8 cellular contexts compared by ENCODE assay signal in the genomic region with DNA sequence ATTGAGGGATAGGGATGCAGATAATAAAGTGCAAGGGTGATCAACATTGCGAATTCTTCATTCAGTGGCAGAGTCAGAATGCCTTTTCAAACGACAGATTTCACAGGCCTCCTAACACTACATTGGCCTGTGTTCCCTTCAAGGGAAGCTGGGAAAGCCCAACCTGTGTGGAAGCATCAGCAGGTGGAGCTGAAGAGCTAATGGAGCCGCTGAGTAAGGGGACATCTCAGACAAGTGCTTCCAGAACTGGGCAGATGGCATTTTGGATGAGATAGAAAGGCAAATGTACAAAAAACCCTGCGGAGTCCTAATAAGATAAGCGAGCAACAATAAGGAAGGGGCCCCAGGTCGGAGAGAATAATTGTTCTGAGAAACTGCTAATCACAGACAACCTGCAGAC. TPM values are rescaled to one million over a fixed set of nuclear protein-coding genes. Genes with fewer than 3 reads are reported as not detected.
A peak's percentile ranks its signal among the peaks of the same experiment; 100 is the strongest.
DNase-seq lines count a peak whose midpoint lies in the region; TF ChIP-seq lines count a peak whose summit lies in the region.

No MANE protein-coding gene starts in this region.

- H3K27ac ChIP-seq in GM23248: no peak overlapping the region
- no peak overlapping the region for H3K27ac ChIP-seq in RWPE1
- H3K27ac ChIP-seq in left ventricle myocardium inferior (replicated peaks): no peak overlapping the region
- H3K27ac ChIP-seq in stomach: no peak overlapping the region

- no peaks in the 10 kb centered on the region for H3K79me2 ChIP-seq in GM23248 (ENCODE audit: insufficient read depth)

- 9 to 15% methylated on average over 6 of the region's 6 CpGs for WGBS in GM23248 (ENCODE audit: low coverage in 1 of 2, low lambda C conversion rate in 2 of 2, missing lambda C conversion rate in 2 of 2), 2 experiments
- WGBS in stomach, 5 donors: 25 to 37% (median 30%) methylated on average over 6 of the region's 6 CpGs

- H3K4me1 Mint-ChIP-seq in mesothelial cell of epicardium: peaks cover 15% of the 10 kb centered on the region

- intact Hi-C loops in left ventricle myocardium inferior (cut with micrococcal nuclease) (no loop called here), posterior vena cava (cut with DNase I) (no loop called here), stomach (cut with DNase I; ENCODE audit: low total_unique reads) (no loop called here)

- H4K20me1 ChIP-seq in GM23248 (ENCODE audit: insufficient read depth): no peaks in the 10 kb centered on the region

- TF ChIP-seq CTCF in AG09319 (IDR thresholded peaks at IDR 0.05; ENCODE audit: low read depth, low read length) (peak; percentile 23), RWPE1 (conservative IDR thresholded peaks at IDR 0.05; ENCODE audit: low read depth) (peak; percentile 42), left ventricle myocardium inferior (IDR thresholded peaks at IDR 0.05; ENCODE audit: borderline replicate concordance) (peak; percentile 59), mesothelial cell of epicardium (IDR thresholded peaks at IDR 0.05; ENCODE audit: unreplicated experiment) (no peak), stomach (IDR thresholded peaks at IDR 0.05) (peak in 1 of 7 experiments; percentile 5)

- no peaks in the 10 kb centered on the region for H3K36me3 Mint-ChIP-seq in mesothelial cell of epicardium

- POLR2A ChIA-PET in RWPE1 (lab: Yijun Ruan, JAX; ENCODE audit: low non-redundant PET): no interaction called here

- H3K4me2 ChIP-seq in GM23248 (ENCODE audit: unreplicated experiment): no peak overlapping the region

- H3K9me2 ChIP-seq in GM23248 (ENCODE audit: insufficient read depth): no peaks in the 10 kb centered on the region

- H3K4me3 Mint-ChIP-seq in mesothelial cell of epicardium: no peak overlapping the region

- H3K9me3 ChIP-seq in GM23248 (ENCODE audit: low read depth) (no peaks in the 10 kb centered on the region), left ventricle myocardium inferior (replicated peaks) (no peaks in the 10 kb centered on the region), stomach (no peaks in the 10 kb centered on the region)

- H3K36me3 ChIP-seq in GM23248 (ENCODE audit: low read depth) (no peaks in the 10 kb centered on the region), left ventricle myocardium inferior (no peaks in the 10 kb centered on the region), stomach (no peaks in the 10 kb centered on the region)

- H2AFZ ChIP-seq in GM23248: no peak overlapping the region

- no peak for TF ChIP-seq POLR2A in stomach (IDR thresholded peaks at IDR 0.05)

- DNase-seq in AG09319 (ENCODE audit: extremely low read depth, low read depth) (no peak), GM23248 (peak; percentile 7), RWPE1 (ENCODE audit: low spot score) (peak; percentile 27), left ventricle myocardium inferior (no peak), 8988T (no peak), mesothelial cell of epicardium (ENCODE audit: low spot score in 2 of 2, unreplicated experiment in 2 of 2) (no peak), posterior vena cava (ENCODE audit: low spot score) (no peak), stomach (no peak)

- no peak overlapping the region for H3K4me3 ChIP-seq in GM23248
- no peak overlapping the region for H3K4me3 ChIP-seq in left ventricle myocardium inferior
- no peak overlapping the region for H3K4me3 ChIP-seq in stomach

- H3K9me3 Mint-ChIP-seq in mesothelial cell of epicardium: no peaks in the 10 kb centered on the region

- H3K27me3 ChIP-seq in GM23248 (replicated peaks; ENCODE audit: insufficient read depth) (peaks cover 14% of the 10 kb centered on the region), left ventricle myocardium inferior (ENCODE audit: low read depth) (peaks cover 25% of the 10 kb centered on the region), stomach (no peaks in the 10 kb centered on the region)

- H3K27ac Mint-ChIP-seq in mesothelial cell of epicardium: no peak overlapping the region

- no peaks in the 10 kb centered on the region for H3F3A ChIP-seq in GM23248 (ENCODE audit: insufficient read depth)

- peaks cover under 1% of the 10 kb centered on the region for H3K27me3 Mint-ChIP-seq in mesothelial cell of epicardium (ENCODE audit: low read depth)

- H3K9ac ChIP-seq in GM23248: no peak overlapping the region

- in situ Hi-C loops in GM23248 (cut with MboI): no loop called here

- TF ChIP-seq EP300 in stomach (IDR thresholded peaks at IDR 0.05): no peak

- CTCF ChIA-PET in RWPE1 (lab: Yijun Ruan, JAX): interaction anchor here (0.5 to 1.8 kb wide), 10 partner anchors 9 to 678 kb away, joined by 3 to 7 read pairs (median 4); a partner anchor contains a TSS

- no peaks in the 10 kb centered on the region for H3K4me1 ChIP-seq in GM23248 (ENCODE audit: insufficient read depth)
- H3K4me1 ChIP-seq in left ventricle myocardium inferior: no peaks in the 10 kb centered on the region
- H3K4me1 ChIP-seq in stomach: peaks cover 0 to 4% (median 0%) of the 10 kb centered on the region in 4 donors

RNA-seq across cellular contexts. Expression of a gene that starts 8.5 kb away (rescaled TPM):
- total RNA-seq in GM23248 (2014; rRNA removed; shearing (Covaris generic)): not detected in 2 replicates
- polyA plus RNA-seq in GM23248 (2016; fragmentation: Nextera tagmentation; extraction: Ambion mirVana) (not detected in 2 replicates), stomach (under 1 TPM in 1 of 3 donors, not detected in 2; 0.13 TPM)
- total RNA-seq in left ventricle myocardium inferior (not detected), mesothelial cell of epicardium (0.16 TPM in 1 of 3 replicates, not detected in the others), posterior vena cava (not detected), stomach (not detected)

Comparison
In these comparisons a context has a peak if more than half of its experiments do, and no peak if none do; other contexts are left out.
1. DNase-seq: peak in GM23248 (single experiment) and RWPE1 (single experiment); none in AG09319 (single experiment), left ventricle myocardium inferior (single experiment), 8988T (single experiment), mesothelial cell of epicardium (0 of 2), posterior vena cava (single experiment) and stomach (single experiment).